In genomic region chr13:98479496-98480003, GRCh38 we compare ENCODE assay signal across 17 cellular contexts.
A peak's percentile ranks its signal among the peaks of the same experiment; 100 is the strongest.
DNase-seq lines count a peak whose midpoint lies in the region; ATAC-seq and TF ChIP-seq lines count a peak whose summit lies in the region.
"Had no signal": no experiment of that assay in that cellular context is flagged by ENCODE, and none has a peak within 500 bp of the region (broad histone marks: within the 10 kb centered on the region; RNA-seq: fewer than 3 reads in every experiment).

No MANE protein-coding gene starts in this region.

- H3K9me3 Mint-ChIP-seq in Caco-2 (ENCODE audit: unreplicated experiment) (no peaks in the 10 kb centered on the region), glutamatergic neuron (ENCODE audit: unreplicated experiment) (peaks cover 18% of the 10 kb centered on the region)
- H3K9me3 Mint-ChIP-seq: activated CD4-positive, alpha-beta T cell treated with anti-CD3 and anti-CD28 coated beads, Interleukin-2, amount 10 ng/mL, durations not matched to agents 7 days and 5 days had no signal

- TF ChIP-seq EP300 in sigmoid colon (IDR thresholded peaks at IDR 0.05) = no peak

- H3K4me1 Mint-ChIP-seq in Caco-2 (ENCODE audit: low read depth, unreplicated experiment) = peaks cover 37% of the 10 kb centered on the region
- H3K4me1 Mint-ChIP-seq in T-helper 17 cell = peaks cover 65% of the 10 kb centered on the region
- peaks cover 64% of the 10 kb centered on the region for H3K4me1 Mint-ChIP-seq in glutamatergic neuron (ENCODE audit: low read depth, unreplicated experiment)

- intact Hi-C loops in Caco-2 (cut with micrococcal nuclease; ENCODE audit: unreplicated experiment) (loop anchor here (5.0 kb wide), 1 partner anchor 78 kb away; no protein-coding TSS in a partner anchor), sigmoid colon (cut with DNase I) (no loop called here)

- peaks cover 11% of the 10 kb centered on the region for H3K4me1 ChIP-seq in Caco-2
- peaks cover 0 to 97% (median 89%) of the 10 kb centered on the region in 4 donors for H3K4me1 ChIP-seq in sigmoid colon

- H3K27ac ChIP-seq in sigmoid colon = peak overlapping the region in 3 of 4 donors; percentile 70 to 88 (median 84)
- H3K27ac ChIP-seq: KMS-11 had no signal

- H3K27me3 ChIP-seq in Caco-2 (replicated peaks; ENCODE audit: control insufficient read depth, insufficient read depth, low read length) (no peaks in the 10 kb centered on the region), sigmoid colon (no peaks in the 10 kb centered on the region)

- H3K27me3 Mint-ChIP-seq in Caco-2 (ENCODE audit: insufficient read depth, unreplicated experiment) (no peaks in the 10 kb centered on the region), T-helper 17 cell (no peaks in the 10 kb centered on the region), glutamatergic neuron (ENCODE audit: unreplicated experiment) (peaks cover 10% of the 10 kb centered on the region)
- H3K27me3 Mint-ChIP-seq: activated CD4-positive, alpha-beta T cell treated with anti-CD3 and anti-CD28 coated beads, Interleukin-2, amount 10 ng/mL, durations not matched to agents 7 days and 5 days had no signal

- peaks cover 4% of the 10 kb centered on the region for H3K36me3 ChIP-seq in Caco-2 (ENCODE audit: control insufficient read depth, insufficient read depth, low read length)
- peaks cover 0 to 5% (median 4%) of the 10 kb centered on the region in 4 donors for H3K36me3 ChIP-seq in sigmoid colon

- BruUV-seq in Caco-2 (replicated peaks; lab: Mats Ljungman, UMichigan) = no TSS peak

- H3K27ac Mint-ChIP-seq in Caco-2 (ENCODE audit: unreplicated experiment) = peak overlapping the region; percentile 64
- peak overlapping the region; percentile 95 for H3K27ac Mint-ChIP-seq in T-helper 17 cell
- peak overlapping the region; percentile 46 for H3K27ac Mint-ChIP-seq in glutamatergic neuron (ENCODE audit: unreplicated experiment)
- H3K27ac Mint-ChIP-seq: activated CD4-positive, alpha-beta T cell treated with anti-CD3 and anti-CD28 coated beads, Interleukin-2, amount 10 ng/mL, durations not matched to agents 7 days and 5 days had no signal

- H3K36me3 Mint-ChIP-seq in Caco-2 (ENCODE audit: insufficient read depth, unreplicated experiment) (peaks cover 86% of the 10 kb centered on the region), T-helper 17 cell (ENCODE audit: low read depth) (peaks cover 1% of the 10 kb centered on the region), glutamatergic neuron (ENCODE audit: unreplicated experiment) (no peaks in the 10 kb centered on the region)

- H3K4me3 ChIP-seq in Caco-2 (ENCODE audit: low read depth, low read length) (no peak overlapping the region), sigmoid colon (no peak overlapping the region)

- CTCF ChIA-PET in Caco-2 (lab: Charles Lee) = no interaction called here

- WGBS in sigmoid colon, 2 donors = 93 to 95% methylated on average over 8 of the region's 8 CpGs

- ATAC-seq in T-helper 17 cell = no peak
- ATAC-seq: right cardiac atrium had no signal

- DNase-seq in Caco-2 (no peak), T-helper 17 cell (no peak), glutamatergic neuron (no peak), sigmoid colon (peak; percentile 61), GM03348 (ENCODE audit: low spot score) (no peak), SW480 (ENCODE audit: low spot score) (no peak), OCI-M1 (lab: John Stamatoyannopoulos, UW) (no peak)
- DNase-seq: activated CD4-positive, alpha-beta T cell treated with anti-CD3 and anti-CD28 coated beads, Interleukin-2, amount 10 ng/mL, durations not matched to agents 7 days and 5 days; DMS79; effector CD8-positive, alpha-beta T cell; islet precursor cell; mammary epithelial cell; NCI-H1048; NCI-H526 treated with DMSO at 0.1 percent for 48 hours; right cardiac atrium; stimulated activated CD4-positive, alpha-beta T cell treated with anti-CD3 and anti-CD28 coated beads, Interleukin-2, amount 100 ng/mL, for 24 hours had no signal

- no peak for TF ChIP-seq POLR2A in sigmoid colon (IDR thresholded peaks at IDR 0.05)

- POLR2A ChIA-PET in Caco-2 (lab: Charles Lee) = no interaction called here

- TF ChIP-seq CTCF in Caco-2 (IDR thresholded peaks at IDR 0.05; ENCODE audit: insufficient read depth in 1 of 2, low read depth in 1 of 2, low read length in 1 of 2, severe bottlenecking in 1 of 2, unreplicated experiment in 1 of 2) = no peak
- TF ChIP-seq CTCF in glutamatergic neuron (IDR thresholded peaks at IDR 0.05; ENCODE audit: partially characterized antibody, unreplicated experiment) = no peak
- no peak for TF ChIP-seq CTCF in sigmoid colon (IDR thresholded peaks at IDR 0.05)

- no peaks in the 10 kb centered on the region for H3K9me3 ChIP-seq in Caco-2
- no peaks in the 10 kb centered on the region for H3K9me3 ChIP-seq in T-helper 17 cell (ENCODE audit: control insufficient read depth, low read length, poor library complexity, severe bottlenecking)
- H3K9me3 ChIP-seq in sigmoid colon = no peaks in the 10 kb centered on the region

- H3K4me3 Mint-ChIP-seq in Caco-2 (ENCODE audit: unreplicated experiment) (no peak overlapping the region), T-helper 17 cell (peak overlapping the region; percentile 43), glutamatergic neuron (ENCODE audit: unreplicated experiment) (no peak overlapping the region)
- H3K4me3 Mint-ChIP-seq: activated CD4-positive, alpha-beta T cell treated with anti-CD3 and anti-CD28 coated beads, Interleukin-2, amount 10 ng/mL, durations not matched to agents 7 days and 5 days had no signal
